ENCODE assay signal across 16 cellular contexts in genomic region chr7:155377071-155377836, GRCh38.
DNase-seq lines count a peak whose midpoint lies in the region; TF ChIP-seq lines count a peak whose summit lies in the region.
"Had no signal": no experiment of that assay in that cellular context is flagged by ENCODE, and none has a peak within 500 bp of the region (broad histone marks: within the 10 kb centered on the region; RNA-seq: fewer than 3 reads in every experiment).

No MANE protein-coding gene starts in this region.

- in situ Hi-C loops in mammary epithelial cell (cut with MboI; ENCODE audit: low sequenced_read_pairs in 2 of 2): loop anchor here (25.0 kb wide), 1 partner anchor 385 kb away; no protein-coding TSS in a partner anchor

- WGBS in mammary epithelial cell (ENCODE audit: low coverage, missing lambda C conversion rate): 11% methylated on average over 13 of the region's 13 CpGs

- H3K79me2 ChIP-seq in mammary epithelial cell (ENCODE audit: insufficient read depth, low read length): no peaks in the 10 kb centered on the region

- H3K9me3 ChIP-seq in mammary epithelial cell (replicated peaks; ENCODE audit: insufficient read depth, low read length) (no peaks in the 10 kb centered on the region), WERI-Rb-1 (ENCODE audit: severe bottlenecking) (no peaks in the 10 kb centered on the region)
- H3K9me3 ChIP-seq: tibial nerve had no signal

- DNase-seq in activated CD4-positive, alpha-beta T cell treated with anti-CD3 and anti-CD28 coated beads, Interleukin-2, amount 10 ng/mL, durations not matched to agents 24 days and 14 days: no peak
- no peak for DNase-seq in activated CD4-positive, alpha-beta T cell treated with anti-CD3 and anti-CD28 coated beads for 1 hour
- no peak for DNase-seq in mammary epithelial cell
- no peak for DNase-seq in type B pancreatic cell (ENCODE audit: extremely low spot score, unreplicated experiment)
- no peak for DNase-seq in NCI-H2196 treated with DMSO at 0.1 percent for 48 hours (lab: John Stamatoyannopoulos, UW; ENCODE audit: unreplicated experiment)
- DNase-seq in activated T-helper 1 cell treated with anti-CD3 and anti-CD28 coated beads, Interleukin-12 subunit alpha, Interleukin-12 subunit beta, Interleukin-2, Interleukin-4 antibody, amounts not matched to agents 30 ng/mL and 10 ng/mL and 1 ng/mL, durations not matched to agents 14 hours and 24 hours and 36 hours (ENCODE audit: low spot score): no peak
- DNase-seq in WERI-Rb-1: no peak
- DNase-seq: activated T-cell treated with anti-CD3 and anti-CD28 coated beads, Interleukin-2, amount 50 U/mL, for 1 hour; DMS153; GOT3; head of caudate nucleus; NCI-H1105; NCI-H748 treated with DMSO at 0.1 percent for 48 hours; SHP77 treated with DMSO at 0.1 percent for 48 hours had no signal

- H3K4me1 Mint-ChIP-seq in activated CD4-positive, alpha-beta T cell treated with anti-CD3 and anti-CD28 coated beads, Interleukin-2, amount 10 ng/mL, durations not matched to agents 24 days and 14 days: peaks cover 35% of the 10 kb centered on the region
- peaks cover 50% of the 10 kb centered on the region for H3K4me1 Mint-ChIP-seq in nephron
- H3K4me1 Mint-ChIP-seq in type B pancreatic cell (ENCODE audit: unreplicated experiment): peaks cover 25% of the 10 kb centered on the region
- peaks cover 40% of the 10 kb centered on the region for H3K4me1 Mint-ChIP-seq in activated T-helper 1 cell treated with anti-CD3 and anti-CD28 coated beads, Interleukin-12 subunit alpha, Interleukin-12 subunit beta, Interleukin-2, Interleukin-4 antibody, amounts not matched to agents 30 ng/mL and 10 ng/mL and 1 ng/mL, durations not matched to agents 14 hours and 24 hours and 36 hours (ENCODE audit: low read depth)

- no TSS peak for BruUV-seq in mammary epithelial cell (replicated peaks; lab: Mats Ljungman, UMichigan)

- H3K9me3 Mint-ChIP-seq in activated CD4-positive, alpha-beta T cell treated with anti-CD3 and anti-CD28 coated beads, Interleukin-2, amount 10 ng/mL, durations not matched to agents 24 days and 14 days: no peaks in the 10 kb centered on the region
- H3K9me3 Mint-ChIP-seq in nephron (peaks cover 3% of the 10 kb centered on the region), type B pancreatic cell (no peaks in the 10 kb centered on the region)
- no peaks in the 10 kb centered on the region for H3K9me3 Mint-ChIP-seq in activated T-helper 1 cell treated with anti-CD3 and anti-CD28 coated beads, Interleukin-12 subunit alpha, Interleukin-12 subunit beta, Interleukin-2, Interleukin-4 antibody, amounts not matched to agents 30 ng/mL and 10 ng/mL and 1 ng/mL, durations not matched to agents 14 hours and 24 hours and 36 hours

- intact Hi-C loops in activated CD4-positive, alpha-beta T cell treated with anti-CD3 and anti-CD28 coated beads, Interleukin-2, amount 10 ng/mL, durations not matched to agents 24 days and 14 days (cut with micrococcal nuclease): loop anchor here (2.0 kb wide), 3 partner anchors 72 to 1624 kb away; no protein-coding TSS in a partner anchor
- intact Hi-C loops in mammary epithelial cell (cut with micrococcal nuclease): no loop called here
- intact Hi-C loops in activated T-helper 1 cell treated with anti-CD3 and anti-CD28 coated beads, Interleukin-12 subunit alpha, Interleukin-12 subunit beta, Interleukin-2, Interleukin-4 antibody, amounts not matched to agents 30 ng/mL and 10 ng/mL and 1 ng/mL, durations not matched to agents 14 hours and 24 hours and 36 hours (cut with micrococcal nuclease): loop anchor here (2.0 to 10.0 kb wide), 3 partner anchors 432 to 1626 kb away; no protein-coding TSS in a partner anchor

- no peak overlapping the region for H2AFZ ChIP-seq in mammary epithelial cell (ENCODE audit: low read depth, low read length)

- H3K27ac ChIP-seq in mammary epithelial cell (ENCODE audit: insufficient read depth, low read depth, low read length): no peak overlapping the region
- H3K27ac ChIP-seq in WERI-Rb-1: no peak overlapping the region
- H3K27ac ChIP-seq: tibial nerve had no signal

- H3K27ac Mint-ChIP-seq in activated CD4-positive, alpha-beta T cell treated with anti-CD3 and anti-CD28 coated beads, Interleukin-2, amount 10 ng/mL, durations not matched to agents 24 days and 14 days: no peak overlapping the region
- no peak overlapping the region for H3K27ac Mint-ChIP-seq in nephron
- H3K27ac Mint-ChIP-seq in type B pancreatic cell: no peak overlapping the region
- H3K27ac Mint-ChIP-seq in activated T-helper 1 cell treated with anti-CD3 and anti-CD28 coated beads, Interleukin-12 subunit alpha, Interleukin-12 subunit beta, Interleukin-2, Interleukin-4 antibody, amounts not matched to agents 30 ng/mL and 10 ng/mL and 1 ng/mL, durations not matched to agents 14 hours and 24 hours and 36 hours: no peak overlapping the region

- CTCF ChIA-PET in mammary epithelial cell (lab: Charles Lee; ENCODE audit: low non-redundant PET): no interaction called here

- H3K36me3 Mint-ChIP-seq in activated CD4-positive, alpha-beta T cell treated with anti-CD3 and anti-CD28 coated beads, Interleukin-2, amount 10 ng/mL, durations not matched to agents 24 days and 14 days (ENCODE audit: low read depth): peaks cover 2% of the 10 kb centered on the region
- no peaks in the 10 kb centered on the region for H3K36me3 Mint-ChIP-seq in nephron (ENCODE audit: low read depth)
- no peaks in the 10 kb centered on the region for H3K36me3 Mint-ChIP-seq in type B pancreatic cell
- no peaks in the 10 kb centered on the region for H3K36me3 Mint-ChIP-seq in activated T-helper 1 cell treated with anti-CD3 and anti-CD28 coated beads, Interleukin-12 subunit alpha, Interleukin-12 subunit beta, Interleukin-2, Interleukin-4 antibody, amounts not matched to agents 30 ng/mL and 10 ng/mL and 1 ng/mL, durations not matched to agents 14 hours and 24 hours and 36 hours (ENCODE audit: low read depth)

- H3K4me3 Mint-ChIP-seq in activated CD4-positive, alpha-beta T cell treated with anti-CD3 and anti-CD28 coated beads, Interleukin-2, amount 10 ng/mL, durations not matched to agents 24 days and 14 days: peak overlapping the region; percentile 26
- H3K4me3 Mint-ChIP-seq in nephron: peak overlapping the region in 2 of 3 experiments; percentile 18 to 40
- H3K4me3 Mint-ChIP-seq in type B pancreatic cell: peak overlapping the region; percentile 39
- H3K4me3 Mint-ChIP-seq in activated T-helper 1 cell treated with anti-CD3 and anti-CD28 coated beads, Interleukin-12 subunit alpha, Interleukin-12 subunit beta, Interleukin-2, Interleukin-4 antibody, amounts not matched to agents 30 ng/mL and 10 ng/mL and 1 ng/mL, durations not matched to agents 14 hours and 24 hours and 36 hours: no peak overlapping the region

- dilution Hi-C loops in mammary epithelial cell (cut with HindIII; ENCODE audit: low sequenced_read_pairs): no loop called here

- H3K36me3 ChIP-seq in mammary epithelial cell (ENCODE audit: insufficient read depth, low read length) (no peaks in the 10 kb centered on the region), WERI-Rb-1 (no peaks in the 10 kb centered on the region)
- H3K36me3 ChIP-seq: tibial nerve had no signal

- peak overlapping the region; percentile 73 for H3K4me2 ChIP-seq in mammary epithelial cell (ENCODE audit: insufficient read depth, low read depth, low read length)

- TF ChIP-seq CTCF in mammary epithelial cell (conservative IDR thresholded peaks at IDR 0.05 in 1 of 2, IDR thresholded peaks at IDR 0.05 in 1 of 2; ENCODE audit: extremely low read depth in 1 of 2, insufficient read depth in 1 of 2, low read depth in 1 of 2, low read length in 2 of 2) (no peak), nephron (IDR thresholded peaks at IDR 0.05; ENCODE audit: unreplicated experiment in 3 of 3) (no peak), type B pancreatic cell (conservative IDR thresholded peaks at IDR 0.05) (no peak), WERI-Rb-1 (IDR thresholded peaks at IDR 0.05; ENCODE audit: low read depth, low read length) (no peak)

- H3K27me3 ChIP-seq in mammary epithelial cell (ENCODE audit: insufficient read depth, low read length) (peaks cover 87% of the 10 kb centered on the region), WERI-Rb-1 (ENCODE audit: insufficient read depth, low read depth, severe bottlenecking) (peaks cover 93% of the 10 kb centered on the region)

- peaks cover 27% of the 10 kb centered on the region for H3K4me1 ChIP-seq in mammary epithelial cell (ENCODE audit: insufficient read depth, low read length)

- no peak overlapping the region for H3K9ac ChIP-seq in mammary epithelial cell (ENCODE audit: insufficient read depth, low read length)

- peaks cover 81% of the 10 kb centered on the region for H3K27me3 Mint-ChIP-seq in activated CD4-positive, alpha-beta T cell treated with anti-CD3 and anti-CD28 coated beads, Interleukin-2, amount 10 ng/mL, durations not matched to agents 24 days and 14 days
- H3K27me3 Mint-ChIP-seq in nephron (ENCODE audit: low read depth): peaks cover 100% of the 10 kb centered on the region
- peaks cover 93% of the 10 kb centered on the region for H3K27me3 Mint-ChIP-seq in type B pancreatic cell
- peaks cover 80% of the 10 kb centered on the region for H3K27me3 Mint-ChIP-seq in activated T-helper 1 cell treated with anti-CD3 and anti-CD28 coated beads, Interleukin-12 subunit alpha, Interleukin-12 subunit beta, Interleukin-2, Interleukin-4 antibody, amounts not matched to agents 30 ng/mL and 10 ng/mL and 1 ng/mL, durations not matched to agents 14 hours and 24 hours and 36 hours (ENCODE audit: insufficient read depth)

- H4K20me1 ChIP-seq in mammary epithelial cell (ENCODE audit: insufficient read depth, low read length): peaks cover 1% of the 10 kb centered on the region

- H3K4me3 ChIP-seq in mammary epithelial cell (replicated peaks in 1 of 3; ENCODE audit: insufficient read depth in 1 of 3, low read depth in 2 of 3, low read length in 3 of 3): no peak overlapping the region
- H3K4me3 ChIP-seq in WERI-Rb-1 (ENCODE audit: low read depth, low read length): no peak overlapping the region
